ENCODE assay signal across 8 cellular contexts in the genomic region with DNA sequence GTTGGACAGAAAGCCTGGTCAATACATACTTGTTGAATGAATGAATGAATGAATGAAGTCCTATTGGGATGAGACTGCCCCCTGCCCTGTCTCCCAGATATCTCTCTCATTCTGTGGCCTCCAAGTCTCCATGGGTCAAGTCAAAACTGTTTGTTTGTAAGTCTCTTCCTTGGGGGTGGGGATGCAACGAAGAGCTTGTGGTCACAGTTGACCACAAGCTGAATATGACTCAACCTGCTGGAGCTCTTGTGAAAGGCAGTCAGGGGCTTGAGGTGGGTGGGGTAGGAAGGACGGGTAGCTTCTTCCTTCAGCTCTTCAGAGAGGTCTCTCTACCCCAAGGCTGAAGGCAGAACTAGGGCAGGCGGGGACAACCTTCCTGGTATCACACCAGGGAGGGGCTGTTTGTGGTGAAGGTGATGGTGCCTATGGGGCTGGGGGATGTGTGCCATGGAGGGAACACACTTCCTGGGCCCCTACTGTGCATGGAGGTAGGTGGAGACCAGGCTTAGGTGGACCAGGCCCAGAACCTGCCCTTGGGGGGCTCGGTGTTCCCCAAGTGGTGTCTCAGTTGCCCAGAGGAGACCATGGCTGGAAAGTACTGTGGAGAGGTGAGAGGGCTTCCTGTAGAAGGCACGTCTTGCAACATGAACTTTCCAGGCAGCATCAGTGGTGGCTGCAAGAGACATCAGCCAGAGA. TPM values are rescaled to one million over a fixed set of nuclear protein-coding genes. Genes with fewer than 3 reads are reported as not detected.
DNase-seq lines count a peak whose midpoint lies in the region; ATAC-seq and TF ChIP-seq lines count a peak whose summit lies in the region.

No MANE protein-coding gene starts in this region.

- H3K4me1 ChIP-seq in adipocyte (ENCODE audit: control insufficient read depth, insufficient read depth, low read length) (peaks cover 20% of the 10 kb centered on the region), testis (no peaks in the 10 kb centered on the region)

- no peak for TF ChIP-seq POLR2A in testis (IDR thresholded peaks at IDR 0.05)

- intact Hi-C loops in testis (cut with DNase I; ENCODE audit: low total_unique reads) = no loop called here

- H3K36me3 ChIP-seq in adipocyte (ENCODE audit: control insufficient read depth, insufficient read depth, low read length, severe bottlenecking) = no peaks in the 10 kb centered on the region
- H3K36me3 ChIP-seq in testis (ENCODE audit: low read depth, missing control alignments) = no peaks in the 10 kb centered on the region

- ATAC-seq in GM18502 (IDR thresholded peaks at IDR 0.05; ENCODE audit: poor library complexity, unreplicated experiment) = peak; percentile 65
- ATAC-seq in HG03097 (IDR thresholded peaks at IDR 0.05; ENCODE audit: low FRiP score, unreplicated experiment) = peak; percentile 89
- peak; percentile 61 for ATAC-seq in left lobe of liver

- no peak overlapping the region for H3K4me3 ChIP-seq in adipocyte (ENCODE audit: low read length)
- H3K4me3 ChIP-seq in testis = no peak overlapping the region

- DNase-seq in SKM-1 treated with dmso at 0.1 percent for 144 hours (lab: John Stamatoyannopoulos, UW; ENCODE audit: unreplicated experiment) = peak; percentile 97
- DNase-seq in adipocyte (ENCODE audit: low read depth) = peak; percentile 81
- DNase-seq in left lobe of liver (ENCODE audit: low spot score) = peak; percentile 52
- DNase-seq in testis = peak; percentile 24
- no peak for DNase-seq in NCI-H774 (lab: John Stamatoyannopoulos, UW)
- DNase-seq in mesenteric fat pad (ENCODE audit: low spot score) = no peak

- no peak overlapping the region for H3K9ac ChIP-seq in adipocyte (ENCODE audit: low read length)

- WGBS in testis, 2 donors = 83 to 85% methylated on average over 5 of the region's 5 CpGs

- TF ChIP-seq CTCF in testis (IDR thresholded peaks at IDR 0.05) = no peak

- H3K9me3 ChIP-seq in adipocyte (ENCODE audit: control insufficient read depth, low read length) = no peaks in the 10 kb centered on the region
- no peaks in the 10 kb centered on the region for H3K9me3 ChIP-seq in testis

- H3K27me3 ChIP-seq in adipocyte (replicated peaks; ENCODE audit: control insufficient read depth, insufficient read depth, low read length) (no peaks in the 10 kb centered on the region), testis (no peaks in the 10 kb centered on the region)

- no peak overlapping the region for H3K27ac ChIP-seq in testis

RNA-seq across cellular contexts. Expression of a gene that starts 8.0 kb away (rescaled TPM):
- total RNA-seq in left lobe of liver (9.5 TPM), testis (1 to 10 TPM; 4.7 to 6.7 TPM), mesenteric fat pad (47.7 TPM)
- 5.9 TPM for polyA plus RNA-seq in testis (ENCODE audit: insufficient read depth, low read depth, low replicate concordance)

RNA-seq across cellular contexts. Expression of a gene that starts 41.3 kb away (rescaled TPM):
- 12.0 TPM for total RNA-seq in left lobe of liver
- 10 to 100 TPM; 27.9 to 31.9 TPM for total RNA-seq in testis
- polyA plus RNA-seq in testis (ENCODE audit: insufficient read depth, low read depth, low replicate concordance) = 7.2 TPM
- 19.0 TPM for total RNA-seq in mesenteric fat pad

RNA-seq across cellular contexts. Expression of a gene that starts 55.2 kb away (rescaled TPM):
- total RNA-seq in left lobe of liver (12.0 TPM), testis (10 to 100 TPM; 35.8 to 46.8 TPM), mesenteric fat pad (18.5 TPM)
- polyA plus RNA-seq in testis (ENCODE audit: insufficient read depth, low read depth, low replicate concordance) = 33.9 TPM

Comparison
In these comparisons a context has a peak if more than half of its experiments do, and no peak if none do; other contexts are left out.
1. DNase-seq: peak in SKM-1 treated with dmso at 0.1 percent for 144 hours (single experiment), adipocyte (single experiment), left lobe of liver (single experiment) and testis (single experiment); none in NCI-H774 (single experiment) and mesenteric fat pad (single experiment).
2. Peak in every context shown above with its lines, with median percentiles within 50 percentile points of each other: ATAC-seq.